27 cellular contexts compared by ENCODE assay signal in genomic region chr2:108981846-108982245, GRCh38. TPM values are rescaled to one million over a fixed set of nuclear protein-coding genes. Genes with fewer than 3 reads are reported as not detected.
DNase-seq lines count a peak whose midpoint lies in the region; ATAC-seq and TF ChIP-seq lines count a peak whose summit lies in the region.
"Had no signal": no experiment of that assay in that cellular context is flagged by ENCODE, and none has a peak within 500 bp of the region (broad histone marks: within the 10 kb centered on the region; RNA-seq: fewer than 3 reads in every experiment).

No MANE protein-coding gene starts in this region.

- no peaks in the 10 kb centered on the region for H3K4me1 ChIP-seq in SJCRH30
- H3K4me1 ChIP-seq: BE2C, HAP-1 had no signal

- H3K4me1 Mint-ChIP-seq in activated CD4-positive, alpha-beta T cell treated with anti-CD3 and anti-CD28 coated beads for 36 hours, result peaks cover 64% of the 10 kb centered on the region
- peaks cover 2% of the 10 kb centered on the region for H3K4me1 Mint-ChIP-seq in activated CD4-positive, alpha-beta T cell treated with anti-CD3 and anti-CD28 coated beads, Interleukin-2, amount 10 ng/mL, durations not matched to agents 24 days and 14 days
- peaks cover 93% of the 10 kb centered on the region for H3K4me1 Mint-ChIP-seq in CD4-positive, alpha-beta T cell (ENCODE audit: low read depth)
- H3K4me1 Mint-ChIP-seq in naive thymus-derived CD8-positive, alpha-beta T cell, result peaks cover 35 to 82% (median 61%) of the 10 kb centered on the region in 4 donors

- TF ChIP-seq CTCF in CD4-positive, alpha-beta T cell (IDR thresholded peaks at IDR 0.05), result no peak
- TF ChIP-seq CTCF in VCaP (conservative IDR thresholded peaks at IDR 0.05), result no peak

- POLR2A ChIA-PET in activated CD4-positive, alpha-beta T cell treated with anti-CD3 and anti-CD28 coated beads for 36 hours (lab: Charles Lee), result no interaction called here
- POLR2A ChIA-PET in CD4-positive, alpha-beta T cell (lab: Charles Lee), result interaction anchor here (9.1 kb wide), 1 partner anchor 50 kb away, joined by 109 read pairs; no protein-coding TSS in a partner anchor
- POLR2A ChIA-PET in naive thymus-derived CD8-positive, alpha-beta T cell (lab: Charles Lee), result interaction anchor here (0.7 to 1.5 kb wide), 2 partner anchors 10 to 51 kb away, joined by 3 to 5 read pairs; no protein-coding TSS in a partner anchor

- no peak overlapping the region for H3K4me3 ChIP-seq in SJCRH30
- H3K4me3 ChIP-seq: GM23248, HAP-1, MG63, SK-N-MC had no signal

- H3K4me3 Mint-ChIP-seq in activated CD4-positive, alpha-beta T cell treated with anti-CD3 and anti-CD28 coated beads for 36 hours, result no peak overlapping the region
- H3K4me3 Mint-ChIP-seq in activated CD4-positive, alpha-beta T cell treated with anti-CD3 and anti-CD28 coated beads, Interleukin-2, amount 10 ng/mL, durations not matched to agents 24 days and 14 days, result no peak overlapping the region
- no peak overlapping the region for H3K4me3 Mint-ChIP-seq in CD4-positive, alpha-beta T cell
- peak overlapping the region in 3 of 10 donors; percentile 36 to 41 (median 39) for H3K4me3 Mint-ChIP-seq in naive thymus-derived CD8-positive, alpha-beta T cell
- H3K4me3 Mint-ChIP-seq: CD4-positive, CD25-positive, alpha-beta regulatory T cell had no signal

- H3K9me3 Mint-ChIP-seq in activated CD4-positive, alpha-beta T cell treated with anti-CD3 and anti-CD28 coated beads for 36 hours (ENCODE audit: low read depth), result no peaks in the 10 kb centered on the region
- H3K9me3 Mint-ChIP-seq in activated CD4-positive, alpha-beta T cell treated with anti-CD3 and anti-CD28 coated beads, Interleukin-2, amount 10 ng/mL, durations not matched to agents 24 days and 14 days, result no peaks in the 10 kb centered on the region
- no peaks in the 10 kb centered on the region for H3K9me3 Mint-ChIP-seq in CD4-positive, alpha-beta T cell
- H3K9me3 Mint-ChIP-seq in naive thymus-derived CD8-positive, alpha-beta T cell, result no peaks in the 10 kb centered on the region
- H3K9me3 Mint-ChIP-seq: CD4-positive, CD25-positive, alpha-beta regulatory T cell had no signal

- DNase-seq in activated CD4-positive, alpha-beta T cell treated with anti-CD3 and anti-CD28 coated beads for 36 hours, result no peak
- DNase-seq in activated CD4-positive, alpha-beta T cell treated with anti-CD3 and anti-CD28 coated beads, Interleukin-2, amount 10 ng/mL, durations not matched to agents 24 days and 14 days, result no peak
- DNase-seq in CD4-positive, alpha-beta T cell, result no peak
- no peak for DNase-seq in naive thymus-derived CD8-positive, alpha-beta T cell
- DNase-seq in NCI-H1694 treated with DMSO at 0.1 percent for 48 hours (lab: John Stamatoyannopoulos, UW) (no peak), SJCRH30 (no peak), NAMALWA (ENCODE audit: low spot score) (no peak)
- DNase-seq: BE2C; CD4-positive, CD25-positive, alpha-beta regulatory T cell; DMS 273 treated with DMSO at 0.1 percent for 48 hours; GM23248; MG63; NCI-H1048; NCI-H1436; NCI-H1930; NCI-H345; NCI-H524; NCI-H82; Right ventricle myocardium superior had no signal

- no peaks in the 10 kb centered on the region for H3K36me3 Mint-ChIP-seq in activated CD4-positive, alpha-beta T cell treated with anti-CD3 and anti-CD28 coated beads for 36 hours (ENCODE audit: low read depth)
- H3K36me3 Mint-ChIP-seq in activated CD4-positive, alpha-beta T cell treated with anti-CD3 and anti-CD28 coated beads, Interleukin-2, amount 10 ng/mL, durations not matched to agents 24 days and 14 days (ENCODE audit: low read depth), result no peaks in the 10 kb centered on the region
- H3K36me3 Mint-ChIP-seq in CD4-positive, alpha-beta T cell (ENCODE audit: low read depth), result peaks cover 18% of the 10 kb centered on the region
- peaks cover 0 to 1% (median 0%) of the 10 kb centered on the region in 3 donors for H3K36me3 Mint-ChIP-seq in naive thymus-derived CD8-positive, alpha-beta T cell
- H3K36me3 Mint-ChIP-seq: CD4-positive, CD25-positive, alpha-beta regulatory T cell had no signal

- no peaks in the 10 kb centered on the region for H3K9me3 ChIP-seq in CD4-positive, alpha-beta T cell (ENCODE audit: control insufficient read depth, low read length)
- H3K9me3 ChIP-seq in SJCRH30 (replicated peaks), result no peaks in the 10 kb centered on the region
- H3K9me3 ChIP-seq: BE2C, Caco-2, HAP-1, MG63 had no signal

- H3K36me3 ChIP-seq in SJCRH30, result no peaks in the 10 kb centered on the region
- H3K36me3 ChIP-seq: BE2C, HAP-1, MG63 had no signal

- H3K27ac Mint-ChIP-seq in activated CD4-positive, alpha-beta T cell treated with anti-CD3 and anti-CD28 coated beads for 36 hours, result peak overlapping the region; percentile 52
- no peak overlapping the region for H3K27ac Mint-ChIP-seq in activated CD4-positive, alpha-beta T cell treated with anti-CD3 and anti-CD28 coated beads, Interleukin-2, amount 10 ng/mL, durations not matched to agents 24 days and 14 days
- peak overlapping the region; percentile 40 for H3K27ac Mint-ChIP-seq in CD4-positive, alpha-beta T cell
- H3K27ac Mint-ChIP-seq in naive thymus-derived CD8-positive, alpha-beta T cell, result peak overlapping the region in 9 of 10 donors; percentile 15 to 86 (median 52)

- intact Hi-C loops in activated CD4-positive, alpha-beta T cell treated with anti-CD3 and anti-CD28 coated beads for 36 hours (cut with DNase I, micrococcal nuclease), result no loop called here
- intact Hi-C loops in activated CD4-positive, alpha-beta T cell treated with anti-CD3 and anti-CD28 coated beads, Interleukin-2, amount 10 ng/mL, durations not matched to agents 24 days and 14 days (cut with micrococcal nuclease), result no loop called here
- intact Hi-C loops in CD4-positive, alpha-beta T cell (cut with DNase I, micrococcal nuclease), result loop anchor here (10.0 kb wide), 1 partner anchor 197 kb away; the partner anchor contains the start of gene CCDC138 (in 2 of the 2)

- no peaks in the 10 kb centered on the region for H3K27me3 ChIP-seq in CD4-positive, alpha-beta T cell (ENCODE audit: control insufficient read depth, insufficient read depth, low read length)
- H3K27me3 ChIP-seq in SJCRH30, result no peaks in the 10 kb centered on the region
- H3K27me3 ChIP-seq: BE2C had no signal

- no peaks in the 10 kb centered on the region for H3K27me3 Mint-ChIP-seq in activated CD4-positive, alpha-beta T cell treated with anti-CD3 and anti-CD28 coated beads for 36 hours
- peaks cover 3% of the 10 kb centered on the region for H3K27me3 Mint-ChIP-seq in activated CD4-positive, alpha-beta T cell treated with anti-CD3 and anti-CD28 coated beads, Interleukin-2, amount 10 ng/mL, durations not matched to agents 24 days and 14 days
- H3K27me3 Mint-ChIP-seq in CD4-positive, alpha-beta T cell, result no peaks in the 10 kb centered on the region
- H3K27me3 Mint-ChIP-seq in naive thymus-derived CD8-positive, alpha-beta T cell, result no peaks in the 10 kb centered on the region

- H3K27ac ChIP-seq in CD4-positive, alpha-beta T cell (ENCODE audit: low read depth, low read length), result no peak overlapping the region
- H3K27ac ChIP-seq in VCaP (peak overlapping the region; percentile 95), SJCRH30 (no peak overlapping the region)
- H3K27ac ChIP-seq: GM23248, SK-N-MC had no signal

- ATAC-seq in activated CD4-positive, alpha-beta T cell treated with anti-CD3 and anti-CD28 coated beads for 36 hours, result peak; percentile 51
- no peak for ATAC-seq in CD4-positive, alpha-beta T cell (ENCODE audit: poor library complexity)
- peak in 1 of 2 donors; percentile 37 for ATAC-seq in naive thymus-derived CD8-positive, alpha-beta T cell

- CTCF ChIA-PET in activated CD4-positive, alpha-beta T cell treated with anti-CD3 and anti-CD28 coated beads for 36 hours (lab: Charles Lee), result interaction anchor here (0.6 to 1.3 kb wide), 3 partner anchors 12 to 348 kb away, joined by 3 to 7 read pairs (median 4); no protein-coding TSS in a partner anchor
- CTCF ChIA-PET in CD4-positive, alpha-beta T cell (lab: Charles Lee), result no interaction called here

RNA-seq across cellular contexts. Expression of gene EDAR, which starts 7.2 kb away (rescaled TPM):
- total RNA-seq in activated CD4-positive, alpha-beta T cell treated with anti-CD3 and anti-CD28 coated beads for 36 hours, result under 1 TPM; 0.78 to 0.81 TPM
- total RNA-seq in activated CD4-positive, alpha-beta T cell treated with anti-CD3 and anti-CD28 coated beads, Interleukin-2, amount 10 ng/mL, durations not matched to agents 24 days and 14 days, result 0.56 and 0.62 TPM in 2 replicates
- total RNA-seq in CD4-positive, alpha-beta T cell, result 10 to 100 TPM in 1 of 2 experiments, 1 to 10 TPM in 1; 9.4 to 10.3 TPM
- 10 to 100 TPM; 10.5 to 10.6 TPM for total RNA-seq in naive thymus-derived CD8-positive, alpha-beta T cell
- 10 to 100 TPM in 1 of 3 donors, 1 to 10 TPM in 2; 2.8 to 11.8 (median 5.4) TPM for polyA plus RNA-seq in naive thymus-derived CD8-positive, alpha-beta T cell
- total RNA-seq in SJCRH30 (2014; rRNA removed; shearing (Covaris generic)), result 0.08 TPM in 1 of 2 replicates, not detected in the other
- total RNA-seq: A673, G401, GM23248, LHCN-M2, RPMI7951 had no signal
- polyA plus RNA-seq: GM23248 had no signal

Comparison
In these comparisons a context has a peak if more than half of its experiments do, and no peak if none do; other contexts are left out.
1. intact Hi-C loops: an anchor here in CD4-positive, alpha-beta T cell (10.0 kb wide); none called in activated CD4-positive, alpha-beta T cell treated with anti-CD3 and anti-CD28 coated beads for 36 hours and activated CD4-positive, alpha-beta T cell treated with anti-CD3 and anti-CD28 coated beads, Interleukin-2, amount 10 ng/mL, durations not matched to agents 24 days and 14 days.